In the genomic region with DNA sequence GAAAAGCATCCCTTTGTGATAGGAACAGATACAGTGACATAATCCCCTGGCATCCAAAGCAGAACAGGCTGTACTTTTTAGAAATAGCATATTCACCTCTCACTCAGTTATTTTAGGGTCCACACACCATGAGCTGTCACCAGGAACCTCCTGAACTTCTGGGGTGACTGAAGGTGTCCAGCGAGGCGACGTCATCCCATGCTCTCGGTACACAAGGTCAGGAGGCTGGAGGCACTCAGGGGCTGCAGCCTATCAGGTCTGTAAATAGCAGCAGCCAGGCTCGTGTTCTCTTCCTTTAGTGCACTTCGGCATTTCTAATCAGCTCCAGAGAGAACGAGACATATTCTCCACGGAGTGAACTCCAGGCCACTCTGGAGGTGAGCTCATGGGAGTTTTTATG, we compare ENCODE assay signal across 21 cellular contexts.
A peak's percentile ranks its signal among the peaks of the same experiment; 100 is the strongest.
DNase-seq lines count a peak whose midpoint lies in the region; ATAC-seq and TF ChIP-seq lines count a peak whose summit lies in the region.
"Had no signal": no experiment of that assay in that cellular context is flagged by ENCODE, and none has a peak within 500 bp of the region (broad histone marks: within the 10 kb centered on the region; RNA-seq: fewer than 3 reads in every experiment).

No MANE protein-coding gene starts in this region.

- H3K36me3 ChIP-seq in gastroesophageal sphincter, result no peaks in the 10 kb centered on the region
- H3K36me3 ChIP-seq in left ventricle myocardium inferior, result no peaks in the 10 kb centered on the region
- no peaks in the 10 kb centered on the region for H3K36me3 ChIP-seq in lower lobe of right lung
- H3K36me3 ChIP-seq: Peyer's patch had no signal

- intact Hi-C loops in left ventricle myocardium inferior (cut with micrococcal nuclease) (no loop called here), lower lobe of right lung (cut with DNase I) (no loop called here)

- H3K4me3 Mint-ChIP-seq in activated T-cell treated with anti-CD3 and anti-CD28 coated beads, Interleukin-2, amount 50 U/mL, for 4 hours, result no peak overlapping the region
- H3K4me3 Mint-ChIP-seq: CD14-positive monocyte, GM23338 had no signal

- H3K27me3 Mint-ChIP-seq in activated T-cell treated with anti-CD3 and anti-CD28 coated beads, Interleukin-2, amount 50 U/mL, for 4 hours (ENCODE audit: low read depth), result peaks cover 5% of the 10 kb centered on the region

- TF ChIP-seq POLR2A in gastroesophageal sphincter (IDR thresholded peaks at IDR 0.05), result no peak

- TF ChIP-seq CTCF in VCaP (conservative IDR thresholded peaks at IDR 0.05), result no peak
- no peak for TF ChIP-seq CTCF in gastroesophageal sphincter (IDR thresholded peaks at IDR 0.05)
- no peak for TF ChIP-seq CTCF in left ventricle myocardium inferior (IDR thresholded peaks at IDR 0.05; ENCODE audit: borderline replicate concordance)
- TF ChIP-seq CTCF in lower lobe of right lung (IDR thresholded peaks at IDR 0.05), result no peak

- H3K4me1 ChIP-seq in gastroesophageal sphincter (no peaks in the 10 kb centered on the region), left ventricle myocardium inferior (peaks cover 39% of the 10 kb centered on the region), lower lobe of right lung (peaks cover 7% of the 10 kb centered on the region)
- H3K4me1 ChIP-seq: Peyer's patch had no signal

- H3K36me3 Mint-ChIP-seq in activated T-cell treated with anti-CD3 and anti-CD28 coated beads, Interleukin-2, amount 50 U/mL, for 4 hours (ENCODE audit: insufficient read depth), result no peaks in the 10 kb centered on the region
- H3K36me3 Mint-ChIP-seq: CD14-positive monocyte had no signal

- H3K27ac ChIP-seq in VCaP (peak overlapping the region; percentile 46; the same call in 1 of the 2 replicates), gastroesophageal sphincter (no peak overlapping the region), left ventricle myocardium inferior (replicated peaks) (peak overlapping the region; percentile 92), lower lobe of right lung (no peak overlapping the region)
- H3K27ac ChIP-seq: Peyer's patch had no signal

- DNase-seq in left ventricle myocardium inferior (peak; percentile 82), lower lobe of right lung (no peak), nucleus accumbens (lab: John Stamatoyannopoulos, UW) (no peak)
- DNase-seq in activated T-cell treated with anti-CD3 and anti-CD28 coated beads, Interleukin-2, amount 50 U/mL, for 4 hours, result no peak
- DNase-seq: 8988T, DMS79, MM.1S, NCI-H1092, NCI-H146, NCI-H2029 treated with DMSO at 0.1 percent for 48 hours, NCI-H2171, NCI-H446, Peyer's patch, SHP77 had no signal

- H3K4me3 ChIP-seq in gastroesophageal sphincter, result no peak overlapping the region
- H3K4me3 ChIP-seq in left ventricle myocardium inferior, result peak overlapping the region; percentile 62
- no peak overlapping the region for H3K4me3 ChIP-seq in lower lobe of right lung
- H3K4me3 ChIP-seq: GM23338, Peyer's patch had no signal

- H3K9me3 ChIP-seq in gastroesophageal sphincter (no peaks in the 10 kb centered on the region), left ventricle myocardium inferior (replicated peaks) (no peaks in the 10 kb centered on the region), lower lobe of right lung (no peaks in the 10 kb centered on the region)
- H3K9me3 ChIP-seq: Peyer's patch had no signal

- H3K27me3 ChIP-seq in gastroesophageal sphincter (no peaks in the 10 kb centered on the region), left ventricle myocardium inferior (ENCODE audit: low read depth) (no peaks in the 10 kb centered on the region), lower lobe of right lung (ENCODE audit: low read depth) (no peaks in the 10 kb centered on the region)
- H3K27me3 ChIP-seq: Peyer's patch had no signal

- 40% methylated on average over 2 of the region's 8 CpGs; no CpG with 5 or more reads in 1 of the 2 donors for WGBS in gastroesophageal sphincter (ENCODE audit: low coverage in 1 of 2), 2 donors

- TF ChIP-seq EP300 in gastroesophageal sphincter (IDR thresholded peaks at IDR 0.05), result no peak

- H3K9me3 Mint-ChIP-seq in activated T-cell treated with anti-CD3 and anti-CD28 coated beads, Interleukin-2, amount 50 U/mL, for 4 hours, result no peaks in the 10 kb centered on the region
- H3K9me3 Mint-ChIP-seq: GM23338 had no signal

- ATAC-seq in gastroesophageal sphincter (peak; percentile 48), lower lobe of right lung (peak; percentile 60 to 72), HG03571 (IDR thresholded peaks at IDR 0.05; ENCODE audit: unreplicated experiment) (no peak), HG02884 (IDR thresholded peaks at IDR 0.05; ENCODE audit: unreplicated experiment) (no peak)
- ATAC-seq in activated T-cell treated with anti-CD3 and anti-CD28 coated beads, Interleukin-2, amount 50 U/mL, for 4 hours, result no peak
- ATAC-seq: GM23338, HCT116 had no signal

- H3K4me1 Mint-ChIP-seq in activated T-cell treated with anti-CD3 and anti-CD28 coated beads, Interleukin-2, amount 50 U/mL, for 4 hours (ENCODE audit: low read depth), result no peaks in the 10 kb centered on the region
- H3K4me1 Mint-ChIP-seq: CD14-positive monocyte had no signal

Comparison
In these comparisons a context has a peak if more than half of its experiments do, and no peak if none do; other contexts are left out.
1. H3K27ac ChIP-seq: peak in VCaP (single experiment) and left ventricle myocardium inferior (single experiment); none in gastroesophageal sphincter (0 of 4) and lower lobe of right lung (single experiment).
2. ATAC-seq: peak in gastroesophageal sphincter (single experiment) and lower lobe of right lung (2 of 2); none in activated T-cell treated with anti-CD3 and anti-CD28 coated beads, Interleukin-2, amount 50 U/mL, for 4 hours (0 of 2), HG03571 (single experiment) and HG02884 (single experiment).